15 cellular contexts compared by ENCODE assay signal in the genomic region with DNA sequence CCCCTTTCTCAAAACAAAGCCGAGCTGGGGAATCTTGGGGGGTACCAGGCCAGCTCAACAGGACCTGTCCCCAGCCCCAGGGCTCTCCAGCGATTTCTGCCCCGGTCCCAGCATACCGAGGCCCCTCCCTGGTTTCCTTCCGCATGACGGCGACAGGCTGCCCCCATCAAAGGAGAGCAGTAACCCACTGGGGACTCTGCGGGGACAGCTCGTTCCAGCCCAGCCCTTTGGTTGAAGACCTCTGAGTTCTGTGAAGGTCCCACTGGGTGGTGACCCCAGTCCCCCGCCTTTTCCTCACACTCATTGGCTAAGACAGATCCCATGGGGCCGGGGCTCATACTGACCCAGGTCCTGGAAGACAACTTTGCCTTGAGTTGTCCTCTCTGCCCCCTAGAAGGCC. TPM values are rescaled to one million over a fixed set of nuclear protein-coding genes. Genes with fewer than 3 reads are reported as not detected.
"Had no signal": no experiment of that assay in that cellular context is flagged by ENCODE, and none has a peak within 500 bp of the region (broad histone marks: within the 10 kb centered on the region; RNA-seq: fewer than 3 reads in every experiment).

No MANE protein-coding gene starts in this region.

- H2AFZ ChIP-seq: parathyroid adenoma had no signal

- H3K4me3 ChIP-seq: colonic mucosa, SJCRH30, thyroid gland had no signal

- H3K9me3 Mint-ChIP-seq: activated CD4-positive, alpha-beta memory T cell treated with anti-CD3 and anti-CD28 coated beads, Interleukin-2, amount 10 ng/mL, durations not matched to agents 7 days and 5 days; activated T-cell treated with anti-CD3 and anti-CD28 coated beads, Interleukin-2, amount 50 U/mL, for 72 hours; stimulated activated effector memory CD8-positive, alpha-beta T cell treated with anti-CD3 and anti-CD28 coated beads, Interleukin-12 subunit alpha, Interleukin-12 subunit beta, amount 100 ng/mL, for 72 hours had no signal

- H3K9me3 ChIP-seq: colonic mucosa, SJCRH30, thyroid gland had no signal

- H3K27ac Mint-ChIP-seq: activated CD4-positive, alpha-beta memory T cell treated with anti-CD3 and anti-CD28 coated beads, Interleukin-2, amount 10 ng/mL, durations not matched to agents 7 days and 5 days; activated T-cell treated with anti-CD3 and anti-CD28 coated beads, Interleukin-2, amount 50 U/mL, for 72 hours; stimulated activated effector memory CD8-positive, alpha-beta T cell treated with anti-CD3 and anti-CD28 coated beads, Interleukin-12 subunit alpha, Interleukin-12 subunit beta, amount 100 ng/mL, for 72 hours had no signal

- H3K27ac ChIP-seq: colonic mucosa, parathyroid adenoma, SJCRH30, thyroid gland had no signal

- H3K9ac ChIP-seq: parathyroid adenoma had no signal

- H3K36me3 ChIP-seq: colonic mucosa, SJCRH30, thyroid gland had no signal

- H3K4me3 Mint-ChIP-seq: activated CD4-positive, alpha-beta memory T cell treated with anti-CD3 and anti-CD28 coated beads, Interleukin-2, amount 10 ng/mL, durations not matched to agents 7 days and 5 days; activated T-cell treated with anti-CD3 and anti-CD28 coated beads, Interleukin-2, amount 50 U/mL, for 72 hours; stimulated activated effector memory CD8-positive, alpha-beta T cell treated with anti-CD3 and anti-CD28 coated beads, Interleukin-12 subunit alpha, Interleukin-12 subunit beta, amount 100 ng/mL, for 72 hours had no signal

- H3K4me1 ChIP-seq: parathyroid adenoma, SJCRH30 had no signal

- H3K79me2 ChIP-seq: parathyroid adenoma had no signal

- ATAC-seq: activated T-cell treated with anti-CD3 and anti-CD28 coated beads, Interleukin-2, amount 50 U/mL, for 72 hours; stimulated activated effector memory CD8-positive, alpha-beta T cell treated with anti-CD3 and anti-CD28 coated beads, Interleukin-12 subunit alpha, Interleukin-12 subunit beta, amount 100 ng/mL, for 72 hours had no signal

- DNase-seq: activated CD4-positive, alpha-beta memory T cell treated with anti-CD3 and anti-CD28 coated beads, Interleukin-2, amount 10 ng/mL, durations not matched to agents 7 days and 5 days; activated T-cell treated with anti-CD3 and anti-CD28 coated beads, Interleukin-2, amount 50 U/mL, for 72 hours; caudate nucleus; colonic mucosa; hippocampal formation; retina; thyroid gland had no signal

- H3K36me3 Mint-ChIP-seq: stimulated activated effector memory CD8-positive, alpha-beta T cell treated with anti-CD3 and anti-CD28 coated beads, Interleukin-12 subunit alpha, Interleukin-12 subunit beta, amount 100 ng/mL, for 72 hours had no signal

RNA-seq across cellular contexts. Expression of gene SMTNL2, which starts 4.1 kb away (rescaled TPM):
- total RNA-seq: activated CD4-positive, alpha-beta memory T cell treated with anti-CD3 and anti-CD28 coated beads, Interleukin-2, amount 10 ng/mL, durations not matched to agents 7 days and 5 days; activated T-cell treated with anti-CD3 and anti-CD28 coated beads, Interleukin-2, amount 50 U/mL, for 72 hours; endothelial cell of umbilical vein; lung microvascular endothelial cell; SJCRH30 had no signal
- polyA plus RNA-seq: endothelial cell of umbilical vein had no signal

RNA-seq across cellular contexts. Expression of gene GGT6, which starts 28.0 kb away (rescaled TPM):
- total RNA-seq: activated CD4-positive, alpha-beta memory T cell treated with anti-CD3 and anti-CD28 coated beads, Interleukin-2, amount 10 ng/mL, durations not matched to agents 7 days and 5 days; activated T-cell treated with anti-CD3 and anti-CD28 coated beads, Interleukin-2, amount 50 U/mL, for 72 hours; endothelial cell of umbilical vein; fibroblast of lung; frontal cortex; lung microvascular endothelial cell; SJCRH30 had no signal
- polyA plus RNA-seq: endothelial cell of umbilical vein, fibroblast of lung, neural cell had no signal

RNA-seq across cellular contexts. Expression of gene ALOX15, which starts 53.1 kb away (rescaled TPM):
- total RNA-seq: activated CD4-positive, alpha-beta memory T cell treated with anti-CD3 and anti-CD28 coated beads, Interleukin-2, amount 10 ng/mL, durations not matched to agents 7 days and 5 days; endothelial cell of umbilical vein; fibroblast of lung; frontal cortex; lung microvascular endothelial cell; thyroid gland had no signal
- polyA plus RNA-seq: endothelial cell of umbilical vein, fibroblast of lung had no signal
